ENCODE assay signal across 9 cellular contexts in the genomic region with DNA sequence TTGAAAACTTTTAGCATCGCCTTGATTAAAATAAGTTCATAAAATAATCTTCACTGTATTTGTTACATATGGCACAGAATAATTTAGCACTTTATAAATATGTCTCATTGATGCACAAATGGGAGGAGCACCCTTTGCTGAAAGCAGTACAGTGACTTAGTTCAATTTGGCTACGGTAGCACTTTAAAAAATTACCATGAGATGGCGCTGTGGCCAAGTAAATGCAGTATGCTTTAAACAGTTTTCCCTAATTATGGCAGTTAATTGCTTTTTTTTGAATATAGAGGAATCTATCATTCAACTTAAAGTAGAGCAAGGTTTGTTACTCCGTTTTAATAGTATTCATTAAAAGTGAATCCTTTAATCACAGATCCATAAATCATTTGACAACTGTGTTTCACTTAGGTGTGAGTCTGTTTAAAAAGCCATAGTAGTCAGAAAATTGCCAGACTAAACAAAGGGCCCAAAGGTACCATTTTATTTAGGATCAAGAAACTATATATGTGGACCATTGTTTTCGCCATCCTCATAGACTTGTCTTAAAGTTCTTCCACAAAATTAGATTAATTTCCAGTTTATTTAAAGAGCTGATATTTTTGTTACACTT. TPM values are rescaled to one million over a fixed set of nuclear protein-coding genes. Genes with fewer than 3 reads are reported as not detected.
DNase-seq lines count a peak whose midpoint lies in the region; ATAC-seq and TF ChIP-seq lines count a peak whose summit lies in the region.
"Had no signal": no experiment of that assay in that cellular context is flagged by ENCODE, and none has a peak within 500 bp of the region (broad histone marks: within the 10 kb centered on the region; RNA-seq: fewer than 3 reads in every experiment).

No MANE protein-coding gene starts in this region.

- whole genome bisulfite sequencing in stomach, 5 donors = 13 to 20% (median 14%) methylated on average over 5 of the region's 5 CpGs

- no peak overlapping the region for H3K4me3 ChIP-seq in OCI-LY3 (ENCODE audit: low read length)
- no peak overlapping the region for H3K4me3 ChIP-seq in stomach
- H3K4me3 ChIP-seq: BLaER1 treated with 17β-estradiol and CSF1 and Interleukin-3, amounts not matched to agents 10 nM and 100 nM had no signal

- intact Hi-C loops in stomach (cut with DNase I; ENCODE audit: low total_unique reads) = loop anchor here (10.0 kb wide), 1 partner anchor 943 kb away; no protein-coding TSS in a partner anchor

- peak; percentile 46 for ATAC-seq in HG02610 (IDR thresholded peaks at IDR 0.05; ENCODE audit: unreplicated experiment)
- peak; percentile 81 for ATAC-seq in left lobe of liver
- ATAC-seq in GM21737 (IDR thresholded peaks at IDR 0.05; ENCODE audit: unreplicated experiment) = no peak

- TF ChIP-seq EP300 in stomach (IDR thresholded peaks at IDR 0.05) = no peak

- no peaks in the 10 kb centered on the region for H3K36me3 ChIP-seq in OCI-LY3 (replicated peaks; ENCODE audit: low read depth, low read length)
- no peaks in the 10 kb centered on the region for H3K36me3 ChIP-seq in stomach
- H3K36me3 ChIP-seq: BLaER1 treated with 17β-estradiol and CSF1 and Interleukin-3, amounts not matched to agents 10 nM and 100 nM had no signal

- peak; percentile 16 to 66 (median 45) for DNase-seq in NCI-H1417 (lab: John Stamatoyannopoulos, UW)
- DNase-seq in NCI-H1417 treated with DMSO at 0.1 percent for 48 hours (lab: John Stamatoyannopoulos, UW) = no peak
- peak; percentile 4 for DNase-seq in brain pericyte (ENCODE audit: low read depth, low spot score)
- DNase-seq in left lobe of liver (ENCODE audit: low spot score) = no peak
- DNase-seq in stomach = no peak

- TF ChIP-seq CTCF in OCI-LY3 (IDR thresholded peaks at IDR 0.05; ENCODE audit: low read depth, low read length) = peak; percentile 99
- peak in 4 of 7 experiments; percentile 47 to 69 (median 63) for TF ChIP-seq CTCF in stomach (IDR thresholded peaks at IDR 0.05)

- H4K20me1 ChIP-seq in OCI-LY3 (ENCODE audit: insufficient read depth, low read length) = no peaks in the 10 kb centered on the region
- H4K20me1 ChIP-seq: BLaER1 treated with 17β-estradiol and CSF1 and Interleukin-3, amounts not matched to agents 10 nM and 100 nM had no signal

- no peak overlapping the region for H2AFZ ChIP-seq in OCI-LY3 (ENCODE audit: low read depth, low read length)

- no peak for TF ChIP-seq POLR2A in stomach (IDR thresholded peaks at IDR 0.05)

- H3K4me2 ChIP-seq in OCI-LY3 (ENCODE audit: low read length) = no peak overlapping the region
- H3K4me2 ChIP-seq: BLaER1 treated with 17β-estradiol and CSF1 and Interleukin-3, amounts not matched to agents 10 nM and 100 nM had no signal

- H3K27me3 ChIP-seq in OCI-LY3 (ENCODE audit: low read depth, low read length) (no peaks in the 10 kb centered on the region), stomach (no peaks in the 10 kb centered on the region)
- H3K27me3 ChIP-seq: BLaER1 treated with 17β-estradiol and CSF1 and Interleukin-3, amounts not matched to agents 10 nM and 100 nM had no signal

- H3K4me1 ChIP-seq in OCI-LY3 (ENCODE audit: low read length) = no peaks in the 10 kb centered on the region
- H3K4me1 ChIP-seq in stomach = no peaks in the 10 kb centered on the region
- H3K4me1 ChIP-seq: BLaER1 treated with 17β-estradiol and CSF1 and Interleukin-3, amounts not matched to agents 10 nM and 100 nM had no signal

- no peak overlapping the region for H3K9ac ChIP-seq in OCI-LY3 (ENCODE audit: low read length)
- H3K9ac ChIP-seq: BLaER1 treated with 17β-estradiol and CSF1 and Interleukin-3, amounts not matched to agents 10 nM and 100 nM had no signal

- no peaks in the 10 kb centered on the region for H3K79me2 ChIP-seq in OCI-LY3 (ENCODE audit: low read length)

- no peaks in the 10 kb centered on the region for H3K9me3 ChIP-seq in OCI-LY3 (ENCODE audit: insufficient read depth, low read length)
- no peaks in the 10 kb centered on the region for H3K9me3 ChIP-seq in stomach
- H3K9me3 ChIP-seq: BLaER1 treated with 17β-estradiol and CSF1 and Interleukin-3, amounts not matched to agents 10 nM and 100 nM had no signal

- H3K27ac ChIP-seq in OCI-LY3 (ENCODE audit: low read length) (no peak overlapping the region), stomach (no peak overlapping the region)
- H3K27ac ChIP-seq: BLaER1 treated with 17β-estradiol and CSF1 and Interleukin-3, amounts not matched to agents 10 nM and 100 nM had no signal

RNA-seq across cellular contexts. Expression of gene ESD, which starts 34.7 kb away (rescaled TPM):
- 66.4 TPM for total RNA-seq in left lobe of liver
- total RNA-seq in stomach = 100 to 1,000 TPM in 1 of 5 donors, 10 to 100 TPM in 4; 26.8 to 111 (median 93.3) TPM
- 100 to 1,000 TPM in 1 of 3 donors, 10 to 100 TPM in 2; 86.9 to 116 (median 94.4) TPM for polyA plus RNA-seq in stomach

Comparison
In these comparisons a context has a peak if more than half of its experiments do, and no peak if none do; other contexts are left out.
1. DNase-seq: peak in NCI-H1417 (3 of 3) and brain pericyte (single experiment); none in NCI-H1417 treated with DMSO at 0.1 percent for 48 hours (single experiment), left lobe of liver (single experiment) and stomach (single experiment).